Comparison of ENCODE assay signal across 15 cellular contexts in genomic region chr1:202624781-202625108, GRCh38.
A peak's percentile ranks its signal among the peaks of the same experiment; 100 is the strongest.
DNase-seq lines count a peak whose midpoint lies in the region; ATAC-seq and TF ChIP-seq lines count a peak whose summit lies in the region.
"Had no signal": no experiment of that assay in that cellular context is flagged by ENCODE, and none has a peak within 500 bp of the region (broad histone marks: within the 10 kb centered on the region; RNA-seq: fewer than 3 reads in every experiment).

No MANE protein-coding gene starts in this region.

- H3K27ac ChIP-seq in upper lobe of right lung = no peak overlapping the region
- H3K27ac ChIP-seq: adrenal gland, psoas muscle, SK-N-MC had no signal

- DNase-seq in activated naive CD8-positive, alpha-beta T cell treated with anti-CD3 and anti-CD28 coated beads, Interleukin-2, amount 50 U/mL, for 24 hours = no peak
- DNase-seq in activated naive CD8-positive, alpha-beta T cell treated with anti-CD3 and anti-CD28 coated beads for 36 hours = no peak
- DNase-seq in RPMI7951 (ENCODE audit: low read depth) = peak; percentile 18
- peak; percentile 13 for DNase-seq in fibroblast of mammary gland (ENCODE audit: low read depth)
- no peak for DNase-seq in upper lobe of right lung
- DNase-seq in NCI-H1694 (lab: John Stamatoyannopoulos, UW) = no peak
- DNase-seq in epidermal melanocyte (ENCODE audit: insufficient read length, low spot score) = no peak

- H3K9me3 Mint-ChIP-seq in activated naive CD8-positive, alpha-beta T cell treated with anti-CD3 and anti-CD28 coated beads, Interleukin-2, amount 50 U/mL, for 24 hours = no peaks in the 10 kb centered on the region
- no peaks in the 10 kb centered on the region for H3K9me3 Mint-ChIP-seq in activated naive CD8-positive, alpha-beta T cell treated with anti-CD3 and anti-CD28 coated beads for 36 hours
- H3K9me3 Mint-ChIP-seq: activated T-helper 2 cell treated with anti-CD3 and anti-CD28 coated beads, Interferon-gamma antibody, Interleukin-2, Interleukin-4, amounts not matched to agents 10 μg/mL and 5 μg/mL and 100 μg/mL, durations not matched to agents 14 hours and 24 hours and 36 hours; effector memory CD8-positive, alpha-beta T cell had no signal

- H3K27me3 ChIP-seq in upper lobe of right lung = no peaks in the 10 kb centered on the region
- H3K27me3 ChIP-seq: adrenal gland had no signal

- H3K27me3 Mint-ChIP-seq in activated naive CD8-positive, alpha-beta T cell treated with anti-CD3 and anti-CD28 coated beads, Interleukin-2, amount 50 U/mL, for 24 hours = peaks cover 4% of the 10 kb centered on the region
- peaks cover 2% of the 10 kb centered on the region for H3K27me3 Mint-ChIP-seq in activated naive CD8-positive, alpha-beta T cell treated with anti-CD3 and anti-CD28 coated beads for 36 hours

- TF ChIP-seq CTCF in fibroblast of mammary gland (conservative IDR thresholded peaks at IDR 0.05; ENCODE audit: control insufficient read depth, insufficient read depth, low read depth, low read length) = no peak
- no peak for TF ChIP-seq CTCF in upper lobe of right lung (IDR thresholded peaks at IDR 0.05)

- no peaks in the 10 kb centered on the region for H3K36me3 Mint-ChIP-seq in activated naive CD8-positive, alpha-beta T cell treated with anti-CD3 and anti-CD28 coated beads, Interleukin-2, amount 50 U/mL, for 24 hours (ENCODE audit: low read depth)
- H3K36me3 Mint-ChIP-seq in activated naive CD8-positive, alpha-beta T cell treated with anti-CD3 and anti-CD28 coated beads for 36 hours = no peaks in the 10 kb centered on the region
- H3K36me3 Mint-ChIP-seq: activated CD8-positive, alpha-beta memory T cell treated with anti-CD3 and anti-CD28 coated beads, Interleukin-2, amount 10 ng/mL, durations not matched to agents 7 days and 5 days had no signal

- H3K4me3 Mint-ChIP-seq in activated naive CD8-positive, alpha-beta T cell treated with anti-CD3 and anti-CD28 coated beads, Interleukin-2, amount 50 U/mL, for 24 hours = no peak overlapping the region
- no peak overlapping the region for H3K4me3 Mint-ChIP-seq in activated naive CD8-positive, alpha-beta T cell treated with anti-CD3 and anti-CD28 coated beads for 36 hours
- H3K4me3 Mint-ChIP-seq: activated CD8-positive, alpha-beta memory T cell treated with anti-CD3 and anti-CD28 coated beads, Interleukin-2, amount 10 ng/mL, durations not matched to agents 7 days and 5 days; effector memory CD8-positive, alpha-beta T cell had no signal

- peaks cover 7% of the 10 kb centered on the region for H3K4me1 ChIP-seq in upper lobe of right lung
- H3K4me1 ChIP-seq: adrenal gland had no signal

- H3K9me3 ChIP-seq in upper lobe of right lung = no peaks in the 10 kb centered on the region
- H3K9me3 ChIP-seq: adrenal gland, psoas muscle had no signal

- intact Hi-C loops in upper lobe of right lung (cut with DNase I) = no loop called here

- no peaks in the 10 kb centered on the region for H3K36me3 ChIP-seq in upper lobe of right lung
- H3K36me3 ChIP-seq: adrenal gland had no signal

- peak; percentile 5 for ATAC-seq in activated naive CD8-positive, alpha-beta T cell treated with anti-CD3 and anti-CD28 coated beads, Interleukin-2, amount 50 U/mL, for 24 hours
- peak; percentile 37 for ATAC-seq in upper lobe of right lung
- no peak for ATAC-seq in GM21528 (IDR thresholded peaks at IDR 0.05; ENCODE audit: low FRiP score, unreplicated experiment)

- H3K4me1 Mint-ChIP-seq in activated naive CD8-positive, alpha-beta T cell treated with anti-CD3 and anti-CD28 coated beads, Interleukin-2, amount 50 U/mL, for 24 hours = peaks cover 27% of the 10 kb centered on the region
- H3K4me1 Mint-ChIP-seq in activated naive CD8-positive, alpha-beta T cell treated with anti-CD3 and anti-CD28 coated beads for 36 hours = peaks cover 12% of the 10 kb centered on the region

- no peak overlapping the region for H3K27ac Mint-ChIP-seq in activated naive CD8-positive, alpha-beta T cell treated with anti-CD3 and anti-CD28 coated beads, Interleukin-2, amount 50 U/mL, for 24 hours
- no peak overlapping the region for H3K27ac Mint-ChIP-seq in activated naive CD8-positive, alpha-beta T cell treated with anti-CD3 and anti-CD28 coated beads for 36 hours
- H3K27ac Mint-ChIP-seq: activated CD8-positive, alpha-beta memory T cell treated with anti-CD3 and anti-CD28 coated beads, Interleukin-2, amount 10 ng/mL, durations not matched to agents 7 days and 5 days; activated T-helper 2 cell treated with anti-CD3 and anti-CD28 coated beads, Interferon-gamma antibody, Interleukin-2, Interleukin-4, amounts not matched to agents 10 μg/mL and 5 μg/mL and 100 μg/mL, durations not matched to agents 14 hours and 24 hours and 36 hours; CD14-positive monocyte; effector memory CD8-positive, alpha-beta T cell had no signal

- no peak overlapping the region for H3K4me3 ChIP-seq in fibroblast of mammary gland (ENCODE audit: control insufficient read depth, low read depth, low read length)
- no peak overlapping the region for H3K4me3 ChIP-seq in upper lobe of right lung
- H3K4me3 ChIP-seq: adrenal gland, psoas muscle, SK-N-MC had no signal

Comparison
In these comparisons a context has a peak if more than half of its experiments do, and no peak if none do; other contexts are left out.
1. DNase-seq: peak in RPMI7951 (single experiment) and fibroblast of mammary gland (single experiment); none in activated naive CD8-positive, alpha-beta T cell treated with anti-CD3 and anti-CD28 coated beads, Interleukin-2, amount 50 U/mL, for 24 hours (single experiment), activated naive CD8-positive, alpha-beta T cell treated with anti-CD3 and anti-CD28 coated beads for 36 hours (single experiment), upper lobe of right lung (single experiment), NCI-H1694 (single experiment) and epidermal melanocyte (single experiment).